Comparison of ENCODE assay signal across 19 cellular contexts in the genomic region with DNA sequence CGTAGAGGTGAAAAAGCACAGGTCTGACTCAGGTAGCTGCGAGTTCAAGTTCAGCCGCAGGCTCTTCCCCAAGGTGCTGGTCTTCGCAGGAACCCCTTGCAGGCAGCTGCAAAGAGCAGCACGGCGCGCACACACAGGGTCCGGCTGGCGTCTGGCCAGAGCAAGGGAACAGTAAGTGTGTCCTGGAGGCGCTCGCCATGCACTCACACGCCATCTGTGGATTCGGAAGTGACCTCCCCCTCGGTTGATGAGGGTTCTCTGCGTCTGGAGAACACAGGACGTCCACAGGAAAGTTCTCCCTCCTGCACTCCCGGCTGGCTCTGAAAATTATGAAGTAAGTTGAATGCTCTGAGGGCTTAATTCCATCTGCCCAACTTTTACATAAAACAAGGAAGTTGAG. TPM values are rescaled to one million over a fixed set of nuclear protein-coding genes. Genes with fewer than 3 reads are reported as not detected.
A peak's percentile ranks its signal among the peaks of the same experiment; 100 is the strongest.
DNase-seq lines count a peak whose midpoint lies in the region; ATAC-seq, FAIRE-seq and TF ChIP-seq lines count a peak whose summit lies in the region.
"Had no signal": no experiment of that assay in that cellular context is flagged by ENCODE, and none has a peak within 500 bp of the region (broad histone marks: within the 10 kb centered on the region; RNA-seq: fewer than 3 reads in every experiment).

No MANE protein-coding gene starts in this region.

- H3K27me3 Mint-ChIP-seq in MCF 10A (ENCODE audit: insufficient read depth, unreplicated experiment): no peaks in the 10 kb centered on the region

- TF ChIP-seq EP300 in esophagus muscularis mucosa (IDR thresholded peaks at IDR 0.05): no peak

- intact Hi-C loops in esophagus muscularis mucosa (cut with DNase I) (no loop called here), MCF 10A (cut with micrococcal nuclease) (no loop called here)

- H3K4me1 ChIP-seq in BE2C (peaks cover 12% of the 10 kb centered on the region), esophagus muscularis mucosa (peaks cover 17 to 36% (median 26%) of the 10 kb centered on the region in 4 donors)

- H3K27me3 ChIP-seq in BE2C (no peaks in the 10 kb centered on the region), esophagus muscularis mucosa (peaks cover 0 to 44% (median 21%) of the 10 kb centered on the region in 4 donors)

- POLR2A ChIA-PET in MCF 10A (lab: Yijun Ruan, JAX): no interaction called here

- H3K36me3 Mint-ChIP-seq in MCF 10A (ENCODE audit: insufficient read depth, unreplicated experiment): no peaks in the 10 kb centered on the region
- H3K36me3 Mint-ChIP-seq: neural progenitor cell had no signal

- no TSS peak for BruUV-seq in MCF 10A (replicated peaks; lab: Mats Ljungman, UMichigan)

- CTCF ChIA-PET in MCF 10A (lab: Yijun Ruan, JAX): no interaction called here

- no peak overlapping the region for H3K4me3 Mint-ChIP-seq in MCF 10A (ENCODE audit: unreplicated experiment)
- H3K4me3 Mint-ChIP-seq: neural progenitor cell; T-helper 2 cell treated with Interferon-gamma antibody and Interleukin-4, amounts not matched to agents 5 μg/mL and 100 μg/mL, for 36 hours had no signal

- no peaks in the 10 kb centered on the region for H3K4me1 Mint-ChIP-seq in MCF 10A (ENCODE audit: insufficient read depth, unreplicated experiment)

- H3K4me3 ChIP-seq in BE2C (ENCODE audit: low read depth, low read length): no peak overlapping the region
- peak overlapping the region in 1 of 4 donors; percentile 16 for H3K4me3 ChIP-seq in esophagus muscularis mucosa
- H3K4me3 ChIP-seq: colonic mucosa, neural progenitor cell had no signal

- no peaks in the 10 kb centered on the region for H3K36me3 ChIP-seq in BE2C
- H3K36me3 ChIP-seq in esophagus muscularis mucosa: no peaks in the 10 kb centered on the region
- H3K36me3 ChIP-seq: colonic mucosa, neural progenitor cell had no signal

- ATAC-seq in HG03097 (IDR thresholded peaks at IDR 0.05; ENCODE audit: low FRiP score, unreplicated experiment) (no peak), HG02763 (IDR thresholded peaks at IDR 0.05; ENCODE audit: unreplicated experiment) (no peak)

- H3K9me3 Mint-ChIP-seq in MCF 10A (ENCODE audit: unreplicated experiment): no peaks in the 10 kb centered on the region
- H3K9me3 Mint-ChIP-seq: neural progenitor cell; T-helper 2 cell treated with Interferon-gamma antibody and Interleukin-4, amounts not matched to agents 5 μg/mL and 100 μg/mL, for 36 hours had no signal

- no peak for TF ChIP-seq POLR2A in esophagus muscularis mucosa (IDR thresholded peaks at IDR 0.05; ENCODE audit: low read depth)

- peak overlapping the region in 3 of 4 donors; percentile 31 to 62 (median 55) for H3K27ac ChIP-seq in esophagus muscularis mucosa (replicated peaks in 1 of 4)
- H3K27ac ChIP-seq: colonic mucosa, KMS-11, neural progenitor cell had no signal

- WGBS in esophagus muscularis mucosa: 51% methylated on average over 11 of the region's 17 CpGs

- H3K9me3 ChIP-seq in BE2C (no peaks in the 10 kb centered on the region), esophagus muscularis mucosa (no peaks in the 10 kb centered on the region)
- H3K9me3 ChIP-seq: colonic mucosa had no signal

- no peak overlapping the region for H3K27ac Mint-ChIP-seq in MCF 10A (ENCODE audit: low read depth, unreplicated experiment)
- H3K27ac Mint-ChIP-seq: neural progenitor cell; T-helper 2 cell treated with Interferon-gamma antibody and Interleukin-4, amounts not matched to agents 5 μg/mL and 100 μg/mL, for 36 hours had no signal

- peak; percentile 83 for DNase-seq in BE2C
- DNase-seq in NCI-H69 (lab: John Stamatoyannopoulos, UW): peak; percentile 87
- DNase-seq in esophagus muscularis mucosa (ENCODE audit: extremely low spot score): no peak
- peak; percentile 57 for DNase-seq in mucosa of gallbladder (ENCODE audit: low spot score)
- no peak for DNase-seq in MCF 10A (ENCODE audit: unreplicated experiment)
- DNase-seq in urothelium cell line (ENCODE audit: low spot score): no peak
- DNase-seq: activated CD4-positive, alpha-beta T cell treated with anti-CD3 and anti-CD28 coated beads, Interleukin-2, amount 50 U/mL, for 4 hours; amniotic stem cell; Calu3; colonic mucosa; H7; NCI-H1436 treated with DMSO at 0.1 percent for 48 hours; NCI-H524 treated with DMSO at 0.1 percent for 48 hours; stimulated activated naive CD4-positive, alpha-beta T cell treated with Interleukin-2 at 50 U/mL for 16 hours had no signal

- TF ChIP-seq CTCF in BE2C (IDR thresholded peaks at IDR 0.05; ENCODE audit: low read depth, low read length) (no peak), esophagus muscularis mucosa (IDR thresholded peaks at IDR 0.05) (no peak), MCF 10A (IDR thresholded peaks at IDR 0.05; ENCODE audit: unreplicated experiment) (no peak)

- FAIRE-seq in urothelium cell line (lab: Jason Lieb, UNC): no peak

RNA-seq across cellular contexts. Expression of gene EGFL7, which starts 14.0 kb away (rescaled TPM):
- polyA plus RNA-seq in BE2C (2012; ENCODE audit: insufficient read depth, insufficient read length, low read depth): 154 TPM
- total RNA-seq in esophagus muscularis mucosa (100 to 1,000 TPM in 1 of 4 donors, 10 to 100 TPM in 3; 33.2 to 134 (median 78.7) TPM), mucosa of gallbladder (62.2 TPM), MCF 10A (2022) (3.9 and 4.3 TPM in 2 replicates)

RNA-seq across cellular contexts. Expression of gene AGPAT2, which starts 38.5 kb away (rescaled TPM):
- polyA plus RNA-seq in BE2C (2012; ENCODE audit: insufficient read depth, insufficient read length, low read depth): 82.5 TPM
- total RNA-seq in esophagus muscularis mucosa (10 to 100 TPM; 22.0 to 52.8 (median 39.3) TPM), mucosa of gallbladder (81.7 TPM), MCF 10A (2022) (30.4 and 33.3 TPM in 2 replicates)

Comparison
In these comparisons a context has a peak if more than half of its experiments do, and no peak if none do; other contexts are left out.
1. DNase-seq: peak in BE2C (single experiment), NCI-H69 (single experiment) and mucosa of gallbladder (single experiment); none in esophagus muscularis mucosa (single experiment), MCF 10A (single experiment) and urothelium cell line (single experiment).